In the genomic region with DNA sequence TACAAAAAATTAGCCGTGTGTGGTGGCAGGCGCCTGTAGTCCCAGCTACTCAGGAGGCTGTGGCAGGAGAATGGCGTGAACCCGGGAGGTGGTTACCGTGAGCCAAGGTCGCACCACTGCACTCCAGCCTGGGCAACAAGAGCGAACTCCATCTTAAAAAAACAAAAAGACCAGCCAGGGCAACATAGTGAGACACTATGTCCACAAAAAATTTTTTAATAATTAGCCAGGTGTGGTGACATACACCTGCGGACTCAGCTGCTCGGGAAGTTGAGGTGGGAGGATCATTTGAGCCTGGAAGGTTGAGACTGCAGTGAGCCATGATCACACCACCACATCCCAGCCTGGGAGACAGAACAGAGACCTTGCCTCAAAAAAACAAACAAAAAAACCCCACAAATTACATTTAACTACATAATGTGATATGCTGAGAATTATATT, we compare ENCODE assay signal across 5 cellular contexts.
"Had no signal": no experiment of that assay in that cellular context is flagged by ENCODE, and none has a peak within 500 bp of the region (broad histone marks: within the 10 kb centered on the region; RNA-seq: fewer than 3 reads in every experiment).

No MANE protein-coding gene starts in this region.

- DNase-seq: H9, HCEC 1CT, IMR-90, KG1 had no signal

- H3K4me3 Mint-ChIP-seq: GM23338, H9 had no signal

- H3K27ac Mint-ChIP-seq: GM23338 had no signal

- H3K4me1 Mint-ChIP-seq: GM23338, H9 had no signal

- ATAC-seq: GM23338 had no signal
